ENCODE assay signal across 1 cellular context in the genomic region with DNA sequence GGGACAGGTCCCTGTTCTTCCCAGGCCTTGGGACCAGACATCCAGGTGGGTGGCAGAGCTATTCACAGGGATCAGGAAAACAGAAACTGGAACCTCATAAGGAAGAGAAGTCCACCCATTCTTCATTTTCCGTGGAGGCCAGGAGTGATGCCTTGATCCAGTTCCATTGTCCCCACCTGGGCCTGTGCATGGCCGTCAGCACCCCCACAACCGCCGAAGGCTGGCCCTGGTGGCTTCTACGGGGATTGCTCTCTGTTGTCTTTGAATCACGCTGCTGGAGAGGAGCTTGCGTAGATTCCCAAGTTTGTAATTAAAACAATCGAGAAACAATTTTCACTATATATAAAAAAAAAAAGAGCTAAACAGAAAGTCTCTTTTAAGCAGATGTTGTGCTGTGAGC.
TF ChIP-seq lines count a peak whose summit lies in the region.

No MANE protein-coding gene starts in this region.

TF ChIP-seq in H1, 55 proteins besides CTCF, POLR2A, EP300 and RAD21 (continued from another document):
- no peak for TF ChIP-seq ZNF274 (IDR thresholded peaks at IDR 0.05; ENCODE audit: borderline replicate concordance, extremely low read depth, low read length)
